ENCODE assay signal across 19 cellular contexts in the genomic region with DNA sequence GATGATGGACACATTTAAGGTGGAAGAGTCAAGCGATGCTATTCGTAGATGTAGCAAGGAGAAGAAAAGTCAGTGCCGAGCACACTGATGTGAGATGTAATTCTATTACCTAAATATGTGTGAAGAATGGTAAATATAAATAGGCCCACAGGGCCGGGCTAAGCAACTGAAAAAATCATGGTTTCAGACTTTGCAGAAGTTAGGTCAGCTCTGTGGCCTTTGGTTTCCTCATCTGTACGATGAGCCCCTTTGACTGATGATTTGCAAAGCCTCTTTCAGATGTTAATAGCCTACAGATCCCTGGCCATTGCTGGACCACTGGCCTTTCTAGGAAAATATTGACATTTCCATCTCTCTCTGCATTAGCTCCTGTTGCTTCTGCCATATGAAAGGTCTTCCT.
DNase-seq lines count a peak whose midpoint lies in the region; ATAC-seq, FAIRE-seq and TF ChIP-seq lines count a peak whose summit lies in the region.
"Had no signal": no experiment of that assay in that cellular context is flagged by ENCODE, and none has a peak within 500 bp of the region (broad histone marks: within the 10 kb centered on the region; RNA-seq: fewer than 3 reads in every experiment).

No MANE protein-coding gene starts in this region.

- FAIRE-seq in astrocyte (lab: Jason Lieb, UNC) = no peak
- FAIRE-seq: A204.1, GM12892, GM18507 had no signal

- H3K36me3 Mint-ChIP-seq in astrocyte (ENCODE audit: low read depth, unreplicated experiment) = no peaks in the 10 kb centered on the region
- H3K36me3 Mint-ChIP-seq: CD14-positive monocyte; CD4-positive, alpha-beta memory T cell had no signal

- H3K4me2 ChIP-seq in astrocyte (ENCODE audit: low read length) (peak overlapping the region; percentile 73), smooth muscle cell (no peak overlapping the region)
- H3K4me2 ChIP-seq: BLaER1 had no signal

- TF ChIP-seq CTCF in astrocyte (IDR thresholded peaks at IDR 0.05; ENCODE audit: insufficient read depth, low read depth, low read length) = no peak
- TF ChIP-seq CTCF in smooth muscle cell (IDR thresholded peaks at IDR 0.05; ENCODE audit: borderline replicate concordance, insufficient read depth, poor library complexity, severe bottlenecking) = no peak

- H3K79me2 ChIP-seq in astrocyte (ENCODE audit: insufficient read depth, low read length) (no peaks in the 10 kb centered on the region), smooth muscle cell (ENCODE audit: low read depth) (no peaks in the 10 kb centered on the region)

- peaks cover 10% of the 10 kb centered on the region for H3K4me1 ChIP-seq in astrocyte (ENCODE audit: insufficient read depth, low read length)
- no peaks in the 10 kb centered on the region for H3K4me1 ChIP-seq in smooth muscle cell (ENCODE audit: low read depth)
- H3K4me1 ChIP-seq in effector memory CD4-positive, alpha-beta T cell (ENCODE audit: control insufficient read depth, insufficient read depth, low read length, poor library complexity, severe bottlenecking) = no peaks in the 10 kb centered on the region
- H3K4me1 ChIP-seq: HAP-1 had no signal

- H3K4me1 Mint-ChIP-seq in astrocyte (ENCODE audit: low read depth, unreplicated experiment) = peaks cover 17% of the 10 kb centered on the region
- H3K4me1 Mint-ChIP-seq: CD14-positive monocyte had no signal

- H3K4me3 Mint-ChIP-seq in astrocyte (ENCODE audit: unreplicated experiment) = no peak overlapping the region
- H3K4me3 Mint-ChIP-seq: CD14-positive monocyte; CD4-positive, alpha-beta memory T cell had no signal

- H3K27ac ChIP-seq in astrocyte (ENCODE audit: low read depth, low read length) (no peak overlapping the region), smooth muscle cell (ENCODE audit: low read depth) (peak overlapping the region; percentile 36)
- H3K27ac ChIP-seq in effector memory CD4-positive, alpha-beta T cell (ENCODE audit: insufficient read depth, low read length, poor library complexity, severe bottlenecking) = no peak overlapping the region
- H3K27ac ChIP-seq: BLaER1, HL-60 had no signal

- DNase-seq in astrocyte (ENCODE audit: low read depth) (no peak), inferior parietal cortex (ENCODE audit: extremely low spot score) (peak; percentile 7), smooth muscle cell (lab: John Stamatoyannopoulos, UW; ENCODE audit: unreplicated experiment) (no peak), KG1 (lab: John Stamatoyannopoulos, UW) (no peak)
- no peak for DNase-seq in effector memory CD4-positive, alpha-beta T cell
- no peak for DNase-seq in activated naive CD4-positive, alpha-beta T cell treated with anti-CD3 and anti-CD28 coated beads, Interleukin-2, amount 50 U/mL, for 16 hours
- DNase-seq: CD4-positive, alpha-beta memory T cell; DMS153; DMS79; GDM1 had no signal

- no peak overlapping the region for H3K4me3 ChIP-seq in astrocyte (ENCODE audit: insufficient read depth, low read depth, low read length)
- no peak overlapping the region for H3K4me3 ChIP-seq in smooth muscle cell
- no peak overlapping the region for H3K4me3 ChIP-seq in effector memory CD4-positive, alpha-beta T cell (ENCODE audit: insufficient read depth, low read depth, low read length, poor library complexity, severe bottlenecking)
- H3K4me3 ChIP-seq: BLaER1, GM23248, HAP-1 had no signal

- H3K9ac ChIP-seq in astrocyte (ENCODE audit: low read length) (no peak overlapping the region), smooth muscle cell (ENCODE audit: low read depth) (no peak overlapping the region)
- H3K9ac ChIP-seq: BLaER1, GM23248 had no signal

- no peaks in the 10 kb centered on the region for H4K20me1 ChIP-seq in astrocyte (ENCODE audit: insufficient read depth, low read length)
- no peaks in the 10 kb centered on the region for H4K20me1 ChIP-seq in smooth muscle cell (ENCODE audit: low read depth)
- H4K20me1 ChIP-seq: BLaER1 had no signal

- 94% methylated on average over 5 of the region's 5 CpGs for WGBS in smooth muscle cell (ENCODE audit: low lambda C conversion rate)

- H3K27me3 Mint-ChIP-seq in astrocyte (ENCODE audit: low read depth, unreplicated experiment) = peaks cover 8% of the 10 kb centered on the region

- no peak overlapping the region for H2AFZ ChIP-seq in astrocyte (ENCODE audit: low read depth, low read length)
- no peak overlapping the region for H2AFZ ChIP-seq in smooth muscle cell (ENCODE audit: low read depth)
- H2AFZ ChIP-seq: GM23248 had no signal

- H3K9me3 ChIP-seq in astrocyte (ENCODE audit: insufficient read depth, low read depth, low read length) (no peaks in the 10 kb centered on the region), smooth muscle cell (replicated peaks; ENCODE audit: low read depth) (no peaks in the 10 kb centered on the region)
- H3K9me3 ChIP-seq in effector memory CD4-positive, alpha-beta T cell (ENCODE audit: control insufficient read depth, low read length) = no peaks in the 10 kb centered on the region
- H3K9me3 ChIP-seq: HAP-1 had no signal

- H3K27me3 ChIP-seq in astrocyte (ENCODE audit: insufficient read depth, low read length) = no peaks in the 10 kb centered on the region
- no peaks in the 10 kb centered on the region for H3K27me3 ChIP-seq in smooth muscle cell (ENCODE audit: low read depth)
- H3K27me3 ChIP-seq in effector memory CD4-positive, alpha-beta T cell (replicated peaks; ENCODE audit: control insufficient read depth, insufficient read depth, low read length, poor library complexity, severe bottlenecking) = no peaks in the 10 kb centered on the region
- H3K27me3 ChIP-seq: BLaER1 had no signal

- no peaks in the 10 kb centered on the region for H3K36me3 ChIP-seq in astrocyte (ENCODE audit: insufficient read depth, low read length)
- no peaks in the 10 kb centered on the region for H3K36me3 ChIP-seq in smooth muscle cell (ENCODE audit: low read depth)
- no peaks in the 10 kb centered on the region for H3K36me3 ChIP-seq in effector memory CD4-positive, alpha-beta T cell (ENCODE audit: control insufficient read depth, insufficient read depth, low read length)
- H3K36me3 ChIP-seq: BLaER1, HAP-1 had no signal

- no peaks in the 10 kb centered on the region for H3F3A ChIP-seq in smooth muscle cell (ENCODE audit: low read depth)

- ATAC-seq in HG03025 (IDR thresholded peaks at IDR 0.05; ENCODE audit: low FRiP score, unreplicated experiment) = no peak

- H3K9me3 Mint-ChIP-seq in astrocyte (ENCODE audit: unreplicated experiment) = no peaks in the 10 kb centered on the region

- H3K27ac Mint-ChIP-seq in astrocyte (ENCODE audit: unreplicated experiment) = no peak overlapping the region
- H3K27ac Mint-ChIP-seq: CD14-positive monocyte; CD4-positive, alpha-beta memory T cell had no signal
